In the genomic region with DNA sequence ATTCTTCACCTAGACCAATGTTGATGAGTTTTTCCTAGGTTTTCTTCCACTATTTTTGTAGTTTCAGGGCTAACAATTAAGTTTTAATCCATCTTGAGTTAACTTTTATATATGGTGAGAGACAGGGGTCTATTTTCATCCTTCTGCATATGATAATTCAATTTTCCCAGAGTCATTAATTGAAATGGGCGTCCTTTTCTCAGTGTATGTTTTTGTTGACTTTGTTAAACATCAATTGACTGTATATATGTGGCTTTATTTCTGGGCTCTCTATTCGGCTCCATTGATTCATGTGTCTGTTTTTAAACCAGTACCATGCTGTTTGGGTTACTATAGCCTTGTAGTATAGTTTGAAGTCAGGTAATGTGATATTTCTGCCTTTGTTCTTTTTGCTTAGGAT, we compare ENCODE assay signal across 37 cellular contexts.
"Had no signal": no experiment of that assay in that cellular context is flagged by ENCODE, and none has a peak within 500 bp of the region (broad histone marks: within the 10 kb centered on the region; RNA-seq: fewer than 3 reads in every experiment).

No MANE protein-coding gene starts in this region.

- DNase-seq: Karpas-422, Kasumi-1, MG63, MM.1S, MV-4-11, NCI-H1048, NCI-H1092, NCI-H1092 treated with DMSO at 0.1 percent for 48 hours, NCI-H1105, NCI-H1105 treated with DMSO at 0.1 percent for 48 hours, NCI-H1417, NCI-H1417 treated with DMSO at 0.1 percent for 48 hours, NCI-H1436, NCI-H1436 treated with DMSO at 0.1 percent for 48 hours, NCI-H146, NCI-H1694, NCI-H1694 treated with DMSO at 0.1 percent for 48 hours, NCI-H187, NCI-H187 treated with DMSO at 0.1 percent for 48 hours, NCI-H1930, NCI-H2029, NCI-H2029 treated with DMSO at 0.1 percent for 48 hours, NCI-H2081, NCI-H2081 treated with DMSO at 0.1 percent for 48 hours, NCI-H2107, NCI-H2171, NCI-H2171 treated with DMSO at 0.1 percent for 48 hours, NCI-H2227 treated with DMSO at 0.1 percent for 48 hours, NCI-H226, NCI-H345, NCI-H446, NCI-H446 treated with DMSO at 0.1 percent for 48 hours, NCI-H510A, NCI-H510A treated with DMSO at 0.1 percent for 48 hours, NCI-H524, NCI-H524 treated with DMSO at 0.1 percent for 48 hours, NCI-H526 had no signal

- H3K9me3 ChIP-seq: MG63 had no signal

- H3K4me3 ChIP-seq: MG63 had no signal

- H3K27me3 ChIP-seq: MG63 had no signal

- H3K36me3 ChIP-seq: MG63 had no signal
